Comparison of ENCODE assay signal across 8 cellular contexts in genomic region chr11:69010964-69011623, GRCh38. TPM values are rescaled to one million over a fixed set of nuclear protein-coding genes. Genes with fewer than 3 reads are reported as not detected.
DNase-seq lines count a peak whose midpoint lies in the region; ATAC-seq and TF ChIP-seq lines count a peak whose summit lies in the region.

No MANE protein-coding gene starts in this region.

- no peaks in the 10 kb centered on the region for H3K36me3 ChIP-seq in neural progenitor cell

- no peaks in the 10 kb centered on the region for H3K79me2 ChIP-seq in neural progenitor cell (ENCODE audit: low read depth)

- H3K4me3 ChIP-seq in neural progenitor cell: peak overlapping the region; percentile 23

- H3K27ac ChIP-seq in foreskin keratinocyte (no peak overlapping the region), neural progenitor cell (no peak overlapping the region)

- H3K27me3 ChIP-seq in foreskin keratinocyte (peaks cover 32% of the 10 kb centered on the region), neural progenitor cell (peaks cover 9% of the 10 kb centered on the region)

- H3K4me1 ChIP-seq in foreskin keratinocyte: peaks cover 16% of the 10 kb centered on the region
- peaks cover 39% of the 10 kb centered on the region for H3K4me1 ChIP-seq in neural progenitor cell

- no peaks in the 10 kb centered on the region for H3K9me3 ChIP-seq in neural progenitor cell (ENCODE audit: low read depth)

- H3K27me3 Mint-ChIP-seq in activated T-cell treated with anti-CD3 and anti-CD28 coated beads, Interleukin-2, amount 50 U/mL, for 72 hours (ENCODE audit: low read depth): peaks cover 14% of the 10 kb centered on the region
- H3K27me3 Mint-ChIP-seq in neural progenitor cell (ENCODE audit: insufficient read depth, low read depth): peaks cover 7% of the 10 kb centered on the region

- no peak overlapping the region for H3K27ac Mint-ChIP-seq in activated T-cell treated with anti-CD3 and anti-CD28 coated beads, Interleukin-2, amount 50 U/mL, for 72 hours
- no peak overlapping the region for H3K27ac Mint-ChIP-seq in neural progenitor cell

- no peaks in the 10 kb centered on the region for H3K4me1 Mint-ChIP-seq in activated T-cell treated with anti-CD3 and anti-CD28 coated beads, Interleukin-2, amount 50 U/mL, for 72 hours (ENCODE audit: low read depth)
- H3K4me1 Mint-ChIP-seq in neural progenitor cell: peaks cover 47% of the 10 kb centered on the region

- peak; percentile 54 to 65 for ATAC-seq in activated T-cell treated with anti-CD3 and anti-CD28 coated beads, Interleukin-2, amount 50 U/mL, for 72 hours (replicated peaks in 1 of 2)
- ATAC-seq in foreskin keratinocyte: peak; percentile 45

- no peaks in the 10 kb centered on the region for H3K9me3 Mint-ChIP-seq in activated T-cell treated with anti-CD3 and anti-CD28 coated beads, Interleukin-2, amount 50 U/mL, for 72 hours
- H3K9me3 Mint-ChIP-seq in neural progenitor cell: no peaks in the 10 kb centered on the region

- H4K20me1 ChIP-seq in neural progenitor cell (ENCODE audit: low read depth): no peaks in the 10 kb centered on the region

- DNase-seq in AG08395 (ENCODE audit: low spot score): peak; percentile 92
- DNase-seq in HUDEP-2 (lab: John Stamatoyannopoulos, UW; ENCODE audit: unreplicated experiment in 76 of 76): peak in 54 of 76 experiments; percentile 8 to 70 (median 46)
- peak; percentile 18 to 29 for DNase-seq in activated T-cell treated with anti-CD3 and anti-CD28 coated beads, Interleukin-2, amount 50 U/mL, for 72 hours
- DNase-seq in foreskin keratinocyte: peak in 1 of 2 donors; percentile 62
- DNase-seq in neural progenitor cell (ENCODE audit: low spot score): peak; percentile 91
- DNase-seq in ureter (ENCODE audit: low spot score): peak; percentile 90
- DNase-seq in OCI-M2 (lab: John Stamatoyannopoulos, UW; ENCODE audit: unreplicated experiment): no peak
- no peak for DNase-seq in SHP77 treated with DMSO at 0.1 percent for 48 hours (lab: John Stamatoyannopoulos, UW)

- no peak overlapping the region for H3K4me3 Mint-ChIP-seq in activated T-cell treated with anti-CD3 and anti-CD28 coated beads, Interleukin-2, amount 50 U/mL, for 72 hours
- peak overlapping the region; percentile 52 for H3K4me3 Mint-ChIP-seq in neural progenitor cell

- H3F3A ChIP-seq in neural progenitor cell (ENCODE audit: low read depth): peaks cover 23% of the 10 kb centered on the region

- no peak overlapping the region for H3K9ac ChIP-seq in neural progenitor cell

- TF ChIP-seq CTCF in foreskin keratinocyte (conservative IDR thresholded peaks at IDR 0.05): no peak
- no peak for TF ChIP-seq CTCF in neural progenitor cell (IDR thresholded peaks at IDR 0.05)

- peak overlapping the region; percentile 77 for H3K4me2 ChIP-seq in neural progenitor cell

- no peaks in the 10 kb centered on the region for H3K36me3 Mint-ChIP-seq in activated T-cell treated with anti-CD3 and anti-CD28 coated beads, Interleukin-2, amount 50 U/mL, for 72 hours (ENCODE audit: insufficient read depth in 2 of 2)
- no peaks in the 10 kb centered on the region for H3K36me3 Mint-ChIP-seq in neural progenitor cell

- H2AFZ ChIP-seq in neural progenitor cell (replicated peaks): peak overlapping the region; percentile 70

RNA-seq across cellular contexts. Expression of gene MRGPRF, which starts 2.0 kb away (rescaled TPM):
- not detected for total RNA-seq in activated T-cell treated with anti-CD3 and anti-CD28 coated beads, Interleukin-2, amount 50 U/mL, for 72 hours
- total RNA-seq in foreskin keratinocyte (0.07 and 0.14 TPM in 2 replicates), neural progenitor cell (ENCODE audit: low replicate concordance) (0.56 and 3.5 TPM in 2 replicates), ureter (75.2 TPM)
- 0.09 and 0.25 TPM in 2 replicates for polyA plus RNA-seq in foreskin keratinocyte

RNA-seq across cellular contexts. Expression of gene MRGPRD, which starts 30.3 kb away (rescaled TPM):
- not detected for total RNA-seq in activated T-cell treated with anti-CD3 and anti-CD28 coated beads, Interleukin-2, amount 50 U/mL, for 72 hours
- not detected in 2 replicates for total RNA-seq in foreskin keratinocyte
- not detected in 2 replicates for polyA plus RNA-seq in foreskin keratinocyte
- not detected in 2 replicates for total RNA-seq in neural progenitor cell (ENCODE audit: low replicate concordance)
- not detected for total RNA-seq in ureter

RNA-seq across cellular contexts. Expression of gene TPCN2, which starts 37.6 kb away (rescaled TPM):
- 10 to 100 TPM; 11.7 to 17.8 TPM for total RNA-seq in activated T-cell treated with anti-CD3 and anti-CD28 coated beads, Interleukin-2, amount 50 U/mL, for 72 hours
- total RNA-seq in foreskin keratinocyte (10.2 and 11.9 TPM in 2 replicates), neural progenitor cell (ENCODE audit: low replicate concordance) (7.2 and 10.9 TPM in 2 replicates), ureter (27.9 TPM)
- polyA plus RNA-seq in foreskin keratinocyte: 7.4 and 8.6 TPM in 2 replicates

Comparison
In these comparisons a context has a peak if more than half of its experiments do, and no peak if none do; other contexts are left out.
1. DNase-seq: peak in AG08395 (single experiment), HUDEP-2 (54 of 76), activated T-cell treated with anti-CD3 and anti-CD28 coated beads, Interleukin-2, amount 50 U/mL, for 72 hours (2 of 2), neural progenitor cell (single experiment) and ureter (single experiment); none in OCI-M2 (single experiment) and SHP77 treated with DMSO at 0.1 percent for 48 hours (single experiment).
2. RNA of gene MRGPRF, which starts 2.0 kb away (total RNA-seq): 75.2 TPM in ureter (single experiment); 0.56 to 3.5 TPM in neural progenitor cell, 0.07 to 0.14 TPM in foreskin keratinocyte and not detected in activated T-cell treated with anti-CD3 and anti-CD28 coated beads, Interleukin-2, amount 50 U/mL, for 72 hours; every median in the first group is over 10 times any median in the second.